In genomic region chr7:135998081-135998480, GRCh38 we compare ENCODE assay signal across 23 cellular contexts.
"Had no signal": no experiment of that assay in that cellular context is flagged by ENCODE, and none has a peak within 500 bp of the region (broad histone marks: within the 10 kb centered on the region; RNA-seq: fewer than 3 reads in every experiment).

No MANE protein-coding gene starts in this region.

- H3K36me3 ChIP-seq: colonic mucosa, spleen, tibial artery, upper lobe of right lung, vagina had no signal

- H3K9me3 ChIP-seq: colonic mucosa, psoas muscle, tibial artery, upper lobe of right lung, vagina had no signal

- H3K27ac Mint-ChIP-seq: naive B cell; nephron; stimulated activated memory B cell treated with anti-CD40 and anti-IgM and Interleukin-4, amounts not matched to agents 10 μg/mL and 1 μg/mL and 100 μg/mL, for 72 hours; stimulated activated naive CD8-positive, alpha-beta T cell treated with anti-CD3 and anti-CD28 coated beads, Interleukin-15, Interleukin-2, amounts not matched to agents 100 ng/mL and 50 ng/mL, for 24 hours had no signal

- H3K4me1 ChIP-seq: colonic mucosa, foreskin keratinocyte, parathyroid adenoma, psoas muscle, tibial artery, upper lobe of right lung, vagina had no signal

- H3K4me3 Mint-ChIP-seq: naive B cell; nephron; stimulated activated memory B cell treated with anti-CD40 and anti-IgM and Interleukin-4, amounts not matched to agents 10 μg/mL and 1 μg/mL and 100 μg/mL, for 72 hours; stimulated activated naive CD8-positive, alpha-beta T cell treated with anti-CD3 and anti-CD28 coated beads, Interleukin-15, Interleukin-2, amounts not matched to agents 100 ng/mL and 50 ng/mL, for 24 hours had no signal

- H3K9me3 Mint-ChIP-seq: nephron; stimulated activated memory B cell treated with anti-CD40 and anti-IgM and Interleukin-4, amounts not matched to agents 10 μg/mL and 1 μg/mL and 100 μg/mL, for 72 hours had no signal

- H3K27me3 ChIP-seq: colonic mucosa, foreskin keratinocyte, hepatocyte, spleen, tibial artery, upper lobe of right lung, vagina had no signal

- H3K4me3 ChIP-seq: colonic mucosa, hepatocyte, lung, psoas muscle, spleen, tibial artery, upper lobe of right lung, vagina had no signal

- ATAC-seq: foreskin keratinocyte; left colon; left ventricle myocardium superior; psoas muscle; sciatic nerve; stimulated activated memory B cell treated with anti-CD40 and anti-IgM and Interleukin-4, amounts not matched to agents 10 μg/mL and 1 μg/mL and 100 μg/mL, for 72 hours; upper lobe of right lung had no signal

- H3K27me3 Mint-ChIP-seq: naive B cell; stimulated activated memory B cell treated with anti-CD40 and anti-IgM and Interleukin-4, amounts not matched to agents 10 μg/mL and 1 μg/mL and 100 μg/mL, for 72 hours; stimulated activated naive CD8-positive, alpha-beta T cell treated with anti-CD3 and anti-CD28 coated beads, Interleukin-15, Interleukin-2, amounts not matched to agents 100 ng/mL and 50 ng/mL, for 24 hours had no signal

- H3K4me1 Mint-ChIP-seq: nephron had no signal

- H3K27ac ChIP-seq: colonic mucosa, foreskin keratinocyte, hepatocyte, parathyroid adenoma, psoas muscle, spleen, tibial artery, upper lobe of right lung, vagina had no signal

- DNase-seq: colonic mucosa; dermis blood vessel endothelial cell; head of caudate nucleus; left colon; left ventricle myocardium superior; mesendoderm; naive B cell; psoas muscle; spleen; stimulated activated CD4-positive, alpha-beta T cell treated with anti-CD3 and anti-CD28 coated beads, Interleukin-15, amount 100 ng/mL, for 24 hours; stimulated activated CD4-positive, alpha-beta T cell treated with anti-CD3 and anti-CD28 coated beads, Interleukin-1b, Interleukin-23, amount 100 ng/mL, for 48 hours; stimulated activated CD4-positive, alpha-beta T cell treated with anti-CD3 and anti-CD28 coated beads, Interleukin-4, amount 100 ng/mL, for 24 hours; tibial artery; upper lobe of right lung had no signal
